Comparison of ENCODE assay signal across 1 cellular context in the genomic region with DNA sequence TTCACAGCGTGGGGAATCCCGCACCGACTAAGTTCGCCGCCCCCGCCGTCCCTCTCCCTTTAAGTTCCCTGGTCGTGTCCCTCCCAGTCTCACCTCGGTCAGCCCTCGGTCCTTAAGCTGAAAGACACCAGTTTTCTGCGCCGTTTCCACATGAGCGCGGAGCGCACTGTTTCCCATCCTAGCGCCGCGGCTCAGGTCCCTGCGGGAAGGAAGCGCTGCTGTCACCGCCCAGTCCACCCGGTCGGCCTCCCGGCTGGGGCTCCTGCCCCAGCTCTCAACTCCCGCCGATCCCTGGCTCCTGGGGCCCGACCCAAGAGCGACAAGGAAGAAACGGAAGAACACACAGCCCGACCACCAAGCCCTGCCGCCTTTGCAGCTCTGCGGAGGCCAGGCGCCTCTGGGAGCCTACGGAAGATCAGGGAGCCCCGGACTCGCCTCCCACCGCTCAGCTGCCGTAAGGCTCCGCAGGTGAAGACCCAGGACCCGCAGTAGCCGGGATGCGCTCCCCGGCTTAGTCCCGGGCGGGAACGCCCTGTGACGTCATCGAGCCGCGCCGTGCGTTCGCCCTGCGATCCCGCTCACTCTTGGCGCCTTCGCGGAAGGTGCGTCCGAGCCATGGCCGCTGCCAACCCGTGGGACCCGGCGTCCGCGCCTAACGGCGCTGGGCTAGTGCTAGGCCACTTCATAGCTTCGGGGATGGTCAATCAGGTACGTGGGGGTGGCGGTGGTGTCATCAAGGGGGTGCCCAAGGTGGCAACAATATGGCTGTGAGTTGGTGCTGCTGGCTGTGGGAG.
TF ChIP-seq lines count a peak whose summit lies in the region.

Gene HAUS2 (plus strand): TSS at position 581 of the 794 bp plus-strand sequence. CDS start 35 bp downstream, at position 616.
Gene LRRC57 (minus strand): TSS at position 536 of the 794 bp plus-strand sequence. CDS start 359 bp downstream, at position 177.

TF ChIP-seq in K562, 482 proteins besides CTCF, POLR2A, EP300 and RAD21 (continued from another document and continues in another):
- TF ChIP-seq, protein P1, sequence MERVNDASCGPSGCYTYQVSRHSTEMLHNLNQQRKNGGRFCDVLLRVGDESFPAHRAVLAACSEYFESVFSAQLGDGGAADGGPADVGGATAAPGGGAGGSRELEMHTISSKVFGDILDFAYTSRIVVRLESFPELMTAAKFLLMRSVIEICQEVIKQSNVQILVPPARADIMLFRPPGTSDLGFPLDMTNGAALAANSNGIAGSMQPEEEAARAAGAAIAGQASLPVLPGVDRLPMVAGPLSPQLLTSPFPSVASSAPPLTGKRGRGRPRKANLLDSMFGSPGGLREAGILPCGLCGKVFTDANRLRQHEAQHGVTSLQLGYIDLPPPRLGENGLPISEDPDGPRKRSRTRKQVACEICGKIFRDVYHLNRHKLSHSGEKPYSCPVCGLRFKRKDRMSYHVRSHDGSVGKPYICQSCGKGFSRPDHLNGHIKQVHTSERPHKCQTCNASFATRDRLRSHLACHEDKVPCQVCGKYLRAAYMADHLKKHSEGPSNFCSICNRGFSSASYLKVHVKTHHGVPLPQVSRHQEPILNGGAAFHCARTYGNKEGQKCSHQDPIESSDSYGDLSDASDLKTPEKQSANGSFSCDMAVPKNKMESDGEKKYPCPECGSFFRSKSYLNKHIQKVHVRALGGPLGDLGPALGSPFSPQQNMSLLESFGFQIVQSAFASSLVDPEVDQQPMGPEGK (CRISPR knock-in tag; IDR thresholded peaks at IDR 0.05; ENCODE audit: borderline replicate concordance) = no peak
- TF ChIP-seq HDAC3 (IDR thresholded peaks at IDR 0.05; ENCODE audit: borderline replicate concordance, partially characterized antibody) = no peak
- no peak for TF ChIP-seq TEAD2 (tag; IDR thresholded peaks at IDR 0.05)
- TF ChIP-seq TARDBP (IDR thresholded peaks at IDR 0.05) = no peak
- TF ChIP-seq MXI1 (IDR thresholded peaks at IDR 0.05; ENCODE audit: low read depth, low read length) = no peak
- no peak for TF ChIP-seq TFE3 (CRISPR knock-in tag; IDR thresholded peaks at IDR 0.05)
- no peak for TF ChIP-seq THAP7 (CRISPR knock-in tag; IDR thresholded peaks at IDR 0.05)
- no peak for TF ChIP-seq ZNF407 (IDR thresholded peaks at IDR 0.05; ENCODE audit: low read depth)
- no peak for TF ChIP-seq ZNF561 (CRISPR knock-in tag; conservative IDR thresholded peaks at IDR 0.05)
- TF ChIP-seq RBM14 (IDR thresholded peaks at IDR 0.05; ENCODE audit: borderline replicate concordance, insufficient read depth, low read depth, low read length) = no peak
- TF ChIP-seq, protein P2, sequence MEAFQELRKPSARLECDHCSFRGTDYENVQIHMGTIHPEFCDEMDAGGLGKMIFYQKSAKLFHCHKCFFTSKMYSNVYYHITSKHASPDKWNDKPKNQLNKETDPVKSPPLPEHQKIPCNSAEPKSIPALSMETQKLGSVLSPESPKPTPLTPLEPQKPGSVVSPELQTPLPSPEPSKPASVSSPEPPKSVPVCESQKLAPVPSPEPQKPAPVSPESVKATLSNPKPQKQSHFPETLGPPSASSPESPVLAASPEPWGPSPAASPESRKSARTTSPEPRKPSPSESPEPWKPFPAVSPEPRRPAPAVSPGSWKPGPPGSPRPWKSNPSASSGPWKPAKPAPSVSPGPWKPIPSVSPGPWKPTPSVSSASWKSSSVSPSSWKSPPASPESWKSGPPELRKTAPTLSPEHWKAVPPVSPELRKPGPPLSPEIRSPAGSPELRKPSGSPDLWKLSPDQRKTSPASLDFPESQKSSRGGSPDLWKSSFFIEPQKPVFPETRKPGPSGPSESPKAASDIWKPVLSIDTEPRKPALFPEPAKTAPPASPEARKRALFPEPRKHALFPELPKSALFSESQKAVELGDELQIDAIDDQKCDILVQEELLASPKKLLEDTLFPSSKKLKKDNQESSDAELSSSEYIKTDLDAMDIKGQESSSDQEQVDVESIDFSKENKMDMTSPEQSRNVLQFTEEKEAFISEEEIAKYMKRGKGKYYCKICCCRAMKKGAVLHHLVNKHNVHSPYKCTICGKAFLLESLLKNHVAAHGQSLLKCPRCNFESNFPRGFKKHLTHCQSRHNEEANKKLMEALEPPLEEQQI (IDR thresholded peaks at IDR 0.05) = no peak
- TF ChIP-seq RBBP5 (IDR thresholded peaks at IDR 0.05; ENCODE audit: borderline replicate concordance, insufficient read depth, low read length, poor library complexity, severe bottlenecking) = peak; percentile 93
- no peak for TF ChIP-seq NCOA6 (IDR thresholded peaks at IDR 0.05)
- TF ChIP-seq, protein P3, sequence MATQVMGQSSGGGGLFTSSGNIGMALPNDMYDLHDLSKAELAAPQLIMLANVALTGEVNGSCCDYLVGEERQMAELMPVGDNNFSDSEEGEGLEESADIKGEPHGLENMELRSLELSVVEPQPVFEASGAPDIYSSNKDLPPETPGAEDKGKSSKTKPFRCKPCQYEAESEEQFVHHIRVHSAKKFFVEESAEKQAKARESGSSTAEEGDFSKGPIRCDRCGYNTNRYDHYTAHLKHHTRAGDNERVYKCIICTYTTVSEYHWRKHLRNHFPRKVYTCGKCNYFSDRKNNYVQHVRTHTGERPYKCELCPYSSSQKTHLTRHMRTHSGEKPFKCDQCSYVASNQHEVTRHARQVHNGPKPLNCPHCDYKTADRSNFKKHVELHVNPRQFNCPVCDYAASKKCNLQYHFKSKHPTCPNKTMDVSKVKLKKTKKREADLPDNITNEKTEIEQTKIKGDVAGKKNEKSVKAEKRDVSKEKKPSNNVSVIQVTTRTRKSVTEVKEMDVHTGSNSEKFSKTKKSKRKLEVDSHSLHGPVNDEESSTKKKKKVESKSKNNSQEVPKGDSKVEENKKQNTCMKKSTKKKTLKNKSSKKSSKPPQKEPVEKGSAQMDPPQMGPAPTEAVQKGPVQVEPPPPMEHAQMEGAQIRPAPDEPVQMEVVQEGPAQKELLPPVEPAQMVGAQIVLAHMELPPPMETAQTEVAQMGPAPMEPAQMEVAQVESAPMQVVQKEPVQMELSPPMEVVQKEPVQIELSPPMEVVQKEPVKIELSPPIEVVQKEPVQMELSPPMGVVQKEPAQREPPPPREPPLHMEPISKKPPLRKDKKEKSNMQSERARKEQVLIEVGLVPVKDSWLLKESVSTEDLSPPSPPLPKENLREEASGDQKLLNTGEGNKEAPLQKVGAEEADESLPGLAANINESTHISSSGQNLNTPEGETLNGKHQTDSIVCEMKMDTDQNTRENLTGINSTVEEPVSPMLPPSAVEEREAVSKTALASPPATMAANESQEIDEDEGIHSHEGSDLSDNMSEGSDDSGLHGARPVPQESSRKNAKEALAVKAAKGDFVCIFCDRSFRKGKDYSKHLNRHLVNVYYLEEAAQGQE (CRISPR knock-in tag; IDR thresholded peaks at IDR 0.05; ENCODE audit: low read depth) = no peak; the same call in 1 of the 2 replicates
- peak; percentile 92 for TF ChIP-seq KLF1 (tag; IDR thresholded peaks at IDR 0.05)
- peak; percentile 9; the same call in 1 of the 2 replicates for TF ChIP-seq HLTF (IDR thresholded peaks at IDR 0.05)
- no peak for TF ChIP-seq NFATC3 (IDR thresholded peaks at IDR 0.05)
- no peak for TF ChIP-seq RBM17 (IDR thresholded peaks at IDR 0.05; ENCODE audit: borderline replicate concordance, low read depth, low read length)
- TF ChIP-seq TCFL5 (CRISPR knock-in tag; conservative IDR thresholded peaks at IDR 0.05) = no peak
- TF ChIP-seq ZNF282 (CRISPR knock-in tag; IDR thresholded peaks at IDR 0.05) = peak; percentile 58; the same call in 1 of the 2 replicates
- no peak for TF ChIP-seq CLOCK (CRISPR knock-in tag; IDR thresholded peaks at IDR 0.05; ENCODE audit: borderline replicate concordance)
- peak; percentile 83 for TF ChIP-seq SP1 (CRISPR knock-in tag; IDR thresholded peaks at IDR 0.05)
